10 cellular contexts compared by ENCODE assay signal in the genomic region with DNA sequence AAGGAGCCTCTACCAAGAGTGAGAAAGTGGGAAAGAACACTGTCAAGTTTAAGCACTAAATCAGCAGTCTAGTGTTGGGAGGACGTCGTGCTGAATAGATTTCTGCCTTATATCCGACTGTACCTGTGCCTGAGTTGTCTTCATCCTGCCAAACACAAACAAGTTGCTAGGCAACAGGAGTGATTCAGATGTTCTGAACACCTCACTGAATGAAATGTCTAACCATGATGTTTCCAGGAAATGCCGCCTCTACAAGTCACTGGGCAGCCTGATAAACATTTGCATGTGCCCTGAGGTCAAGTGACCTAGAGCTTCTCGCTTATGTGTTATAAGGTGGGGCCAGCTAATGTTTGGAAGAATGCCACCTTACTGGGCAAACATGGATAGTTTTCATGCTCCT. TPM values are rescaled to one million over a fixed set of nuclear protein-coding genes. Genes with fewer than 3 reads are reported as not detected.
DNase-seq lines count a peak whose midpoint lies in the region; ATAC-seq and TF ChIP-seq lines count a peak whose summit lies in the region.
"Had no signal": no experiment of that assay in that cellular context is flagged by ENCODE, and none has a peak within 500 bp of the region (broad histone marks: within the 10 kb centered on the region; RNA-seq: fewer than 3 reads in every experiment).

No MANE protein-coding gene starts in this region.

- H3K27me3 ChIP-seq in SJSA1 (replicated peaks) (no peaks in the 10 kb centered on the region), testis (no peaks in the 10 kb centered on the region)

- 74 to 88% methylated on average over 5 of the region's 5 CpGs for WGBS in testis, 2 donors

- DNase-seq in activated T-cell treated with anti-CD3 and anti-CD28 coated beads, Interleukin-2, amount 50 U/mL, for 4 hours, result no peak
- DNase-seq in activated T-cell treated with anti-CD3 and anti-CD28 coated beads, Interleukin-2, amount 50 U/mL, for 1 hour, result no peak
- DNase-seq in SJSA1 (ENCODE audit: low read depth in 1 of 2, low spot score in 2 of 2) (peak; percentile 13 to 42), foreskin fibroblast (peak; percentile 59 to 77), testis (no peak), SHP77 treated with DMSO at 0.1 percent for 48 hours (lab: John Stamatoyannopoulos, UW) (no peak)
- DNase-seq in stimulated activated naive CD8-positive, alpha-beta T cell treated with anti-CD3 and anti-CD28 coated beads, Interleukin-15, amount 100 ng/mL, for 72 hours, result peak; percentile 5 to 21

- peaks cover 25% of the 10 kb centered on the region for H3K27me3 Mint-ChIP-seq in activated T-cell treated with anti-CD3 and anti-CD28 coated beads, Interleukin-2, amount 50 U/mL, for 4 hours (ENCODE audit: low read depth)
- H3K27me3 Mint-ChIP-seq in stimulated activated naive CD8-positive, alpha-beta T cell treated with anti-CD3 and anti-CD28 coated beads, Interleukin-15, amount 100 ng/mL, for 72 hours, result peaks cover 28% of the 10 kb centered on the region

- no peak overlapping the region for H3K4me3 Mint-ChIP-seq in activated T-cell treated with anti-CD3 and anti-CD28 coated beads, Interleukin-2, amount 50 U/mL, for 4 hours
- no peak overlapping the region for H3K4me3 Mint-ChIP-seq in stimulated activated naive CD8-positive, alpha-beta T cell treated with anti-CD3 and anti-CD28 coated beads, Interleukin-15, amount 100 ng/mL, for 72 hours
- H3K4me3 Mint-ChIP-seq: T-helper 1 cell treated with Interleukin-12 subunit alpha and Interleukin-12 subunit beta and Interleukin-4 antibody, amounts not matched to agents 30 μg/mL and 1 μg/mL, for 36 hours had no signal

- no peaks in the 10 kb centered on the region for H3K36me3 ChIP-seq in SJSA1
- no peaks in the 10 kb centered on the region for H3K36me3 ChIP-seq in testis (ENCODE audit: low read depth, missing control alignments)

- H3K9me3 Mint-ChIP-seq in activated T-cell treated with anti-CD3 and anti-CD28 coated beads, Interleukin-2, amount 50 U/mL, for 4 hours, result no peaks in the 10 kb centered on the region
- no peaks in the 10 kb centered on the region for H3K9me3 Mint-ChIP-seq in stimulated activated naive CD8-positive, alpha-beta T cell treated with anti-CD3 and anti-CD28 coated beads, Interleukin-15, amount 100 ng/mL, for 72 hours
- H3K9me3 Mint-ChIP-seq: T-helper 1 cell treated with Interleukin-12 subunit alpha and Interleukin-12 subunit beta and Interleukin-4 antibody, amounts not matched to agents 30 μg/mL and 1 μg/mL, for 36 hours had no signal

- H3K4me1 ChIP-seq in SJSA1 (replicated peaks) (peaks cover 16% of the 10 kb centered on the region), testis (no peaks in the 10 kb centered on the region)

- H3K4me3 ChIP-seq in SJSA1 (no peak overlapping the region), foreskin fibroblast (ENCODE audit: low read depth in 1 of 2, low read length in 2 of 2) (no peak overlapping the region), testis (no peak overlapping the region)

- peak; percentile 34 to 81 for ATAC-seq in activated T-cell treated with anti-CD3 and anti-CD28 coated beads, Interleukin-2, amount 50 U/mL, for 4 hours
- ATAC-seq in stimulated activated naive CD8-positive, alpha-beta T cell treated with anti-CD3 and anti-CD28 coated beads, Interleukin-15, amount 100 ng/mL, for 72 hours, result peak; percentile 81
- ATAC-seq in GM18511 (IDR thresholded peaks at IDR 0.05; ENCODE audit: unreplicated experiment), result no peak

- H3K27ac ChIP-seq in SJSA1 (peak overlapping the region; percentile 44; the same call in 1 of the 2 replicates), testis (no peak overlapping the region)
- H3K27ac ChIP-seq: C4-2B had no signal

- peak overlapping the region; percentile 66 to 85 for H3K27ac Mint-ChIP-seq in stimulated activated naive CD8-positive, alpha-beta T cell treated with anti-CD3 and anti-CD28 coated beads, Interleukin-15, amount 100 ng/mL, for 72 hours
- H3K27ac Mint-ChIP-seq: T-helper 1 cell treated with Interleukin-12 subunit alpha and Interleukin-12 subunit beta and Interleukin-4 antibody, amounts not matched to agents 30 μg/mL and 1 μg/mL, for 36 hours had no signal

- no peaks in the 10 kb centered on the region for H3K36me3 Mint-ChIP-seq in activated T-cell treated with anti-CD3 and anti-CD28 coated beads, Interleukin-2, amount 50 U/mL, for 4 hours (ENCODE audit: insufficient read depth)

- intact Hi-C loops in testis (cut with DNase I; ENCODE audit: low total_unique reads), result no loop called here

- peaks cover 13% of the 10 kb centered on the region for H3K4me1 Mint-ChIP-seq in activated T-cell treated with anti-CD3 and anti-CD28 coated beads, Interleukin-2, amount 50 U/mL, for 4 hours (ENCODE audit: low read depth)
- peaks cover 21% of the 10 kb centered on the region for H3K4me1 Mint-ChIP-seq in stimulated activated naive CD8-positive, alpha-beta T cell treated with anti-CD3 and anti-CD28 coated beads, Interleukin-15, amount 100 ng/mL, for 72 hours

- no peak for TF ChIP-seq POLR2A in testis (IDR thresholded peaks at IDR 0.05)

- TF ChIP-seq CTCF in foreskin fibroblast (IDR thresholded peaks at IDR 0.05; ENCODE audit: low read depth, low read length) (no peak), testis (IDR thresholded peaks at IDR 0.05) (no peak)

- H3K9me3 ChIP-seq in SJSA1 (replicated peaks), result no peaks in the 10 kb centered on the region
- no peaks in the 10 kb centered on the region for H3K9me3 ChIP-seq in testis

RNA-seq across cellular contexts. Expression of a gene that starts 37.9 kb away (rescaled TPM):
- total RNA-seq in activated T-cell treated with anti-CD3 and anti-CD28 coated beads, Interleukin-2, amount 50 U/mL, for 4 hours, result under 1 TPM; 0.08 to 0.54 (median 0.43) TPM
- total RNA-seq in SJSA1 (2014; rRNA removed; shearing (Covaris generic)), result 37.7 and 39.5 TPM in 2 replicates
- total RNA-seq in testis, result 10 to 100 TPM; 22.2 to 31.7 TPM
- polyA plus RNA-seq in testis (ENCODE audit: insufficient read depth, low read depth, low replicate concordance), result 24.2 TPM

Comparison
In these comparisons a context has a peak if more than half of its experiments do, and no peak if none do; other contexts are left out.
1. DNase-seq: peak in SJSA1 (2 of 2), foreskin fibroblast (2 of 2) and stimulated activated naive CD8-positive, alpha-beta T cell treated with anti-CD3 and anti-CD28 coated beads, Interleukin-15, amount 100 ng/mL, for 72 hours (2 of 2); none in activated T-cell treated with anti-CD3 and anti-CD28 coated beads, Interleukin-2, amount 50 U/mL, for 4 hours (single experiment), activated T-cell treated with anti-CD3 and anti-CD28 coated beads, Interleukin-2, amount 50 U/mL, for 1 hour (single experiment), testis (single experiment) and SHP77 treated with DMSO at 0.1 percent for 48 hours (single experiment).
2. RNA of a gene that starts 37.9 kb away (total RNA-seq): 37.7 to 39.5 TPM in SJSA1 and 22.2 to 31.7 TPM in testis; 0.08 to 0.54 TPM in activated T-cell treated with anti-CD3 and anti-CD28 coated beads, Interleukin-2, amount 50 U/mL, for 4 hours; every median in the first group is over 10 times any median in the second.